1 cellular context compared by ENCODE assay signal in genomic region chr21:42630626-42631025, GRCh38.
TF ChIP-seq lines count a peak whose summit lies in the region.

No MANE protein-coding gene starts in this region.

TF ChIP-seq in HepG2, 621 proteins besides CTCF, POLR2A, EP300 and RAD21 (continued from another document):
- TF ChIP-seq ZNF605 (CRISPR knock-in tag; IDR thresholded peaks at IDR 0.05): no peak
- TF ChIP-seq FOXC1 (CRISPR knock-in tag; IDR thresholded peaks at IDR 0.05; ENCODE audit: borderline replicate concordance): no peak
- no peak for TF ChIP-seq ZNF264 (CRISPR knock-in tag; IDR thresholded peaks at IDR 0.05)
- no peak for TF ChIP-seq ZNF317 (CRISPR knock-in tag; IDR thresholded peaks at IDR 0.05)
- TF ChIP-seq KDM6A (CRISPR knock-in tag; IDR thresholded peaks at IDR 0.05; ENCODE audit: low read depth): no peak
- no peak for TF ChIP-seq PLSCR1 (CRISPR knock-in tag; IDR thresholded peaks at IDR 0.05; ENCODE audit: borderline replicate concordance)
- TF ChIP-seq RFXAP (CRISPR knock-in tag; IDR thresholded peaks at IDR 0.05; ENCODE audit: borderline replicate concordance): no peak
- TF ChIP-seq SMARCC2 (IDR thresholded peaks at IDR 0.05): no peak
- no peak for TF ChIP-seq TIGD3 (CRISPR knock-in tag; IDR thresholded peaks at IDR 0.05; ENCODE audit: borderline replicate concordance)
- 0 out of 4 replicates have a peak, but pooled peaks of 1 of the 2 experiments have one; percentile 8 for TF ChIP-seq MAFK (conservative IDR thresholded peaks at IDR 0.05 in 1 of 2, IDR thresholded peaks at IDR 0.05 in 1 of 2; ENCODE audit: low read length in 2 of 2)
- no peak for TF ChIP-seq ARNT2 (CRISPR knock-in tag; IDR thresholded peaks at IDR 0.05; ENCODE audit: low read depth)
- TF ChIP-seq TFDP2 (CRISPR knock-in tag; IDR thresholded peaks at IDR 0.05): no peak
- peak; percentile 14; the same call in 1 of the 2 replicates for TF ChIP-seq NFE2L2 (IDR thresholded peaks at IDR 0.05; ENCODE audit: low read length)
- no peak for TF ChIP-seq ATF7 (IDR thresholded peaks at IDR 0.05)
- no peak for TF ChIP-seq ATF7 (CRISPR knock-in tag; IDR thresholded peaks at IDR 0.05)
- no peak for TF ChIP-seq ZNF780A (CRISPR knock-in tag; IDR thresholded peaks at IDR 0.05)
